ENCODE assay signal across 8 cellular contexts in genomic region chr18:48896875-48897511, GRCh38. TPM values are rescaled to one million over a fixed set of nuclear protein-coding genes. Genes with fewer than 3 reads are reported as not detected.
DNase-seq lines count a peak whose midpoint lies in the region; ATAC-seq and TF ChIP-seq lines count a peak whose summit lies in the region.

No MANE protein-coding gene starts in this region.

- peaks cover 6% of the 10 kb centered on the region; the same call in 1 of the 2 replicates for H3K9me3 ChIP-seq in OCI-LY3 (ENCODE audit: insufficient read depth, low read length)

- no peak overlapping the region for H3K4me3 ChIP-seq in OCI-LY3 (ENCODE audit: low read length)
- H3K4me3 ChIP-seq in dorsolateral prefrontal cortex, result no peak overlapping the region

- no peaks in the 10 kb centered on the region for H3K27me3 ChIP-seq in OCI-LY3 (ENCODE audit: low read depth, low read length)
- no peaks in the 10 kb centered on the region for H3K27me3 ChIP-seq in dorsolateral prefrontal cortex

- peak; percentile 48 for TF ChIP-seq CTCF in OCI-LY3 (IDR thresholded peaks at IDR 0.05; ENCODE audit: low read depth, low read length)
- TF ChIP-seq CTCF in dorsolateral prefrontal cortex (IDR thresholded peaks at IDR 0.05 in 54 of 56, conservative IDR thresholded peaks at IDR 0.05 in 2 of 56; ENCODE audit: low read depth in 1 of 56, partially characterized antibody in 56 of 56), result peak in 9 of 56 donors; percentile 1 to 26 (median 14)

- peak overlapping the region; percentile 12; the same call in 1 of the 2 replicates for H3K9ac ChIP-seq in OCI-LY3 (ENCODE audit: low read length)

- H3K4me1 ChIP-seq in OCI-LY3 (ENCODE audit: low read length), result peaks cover 19% of the 10 kb centered on the region

- peak; percentile 67 for ATAC-seq in GM21576 (IDR thresholded peaks at IDR 0.05; ENCODE audit: unreplicated experiment)
- ATAC-seq in GM19452 (IDR thresholded peaks at IDR 0.05; ENCODE audit: unreplicated experiment), result no peak
- ATAC-seq in GM18873 (IDR thresholded peaks at IDR 0.05; ENCODE audit: low FRiP score, unreplicated experiment), result no peak

- no peaks in the 10 kb centered on the region for H3K36me3 ChIP-seq in OCI-LY3 (replicated peaks; ENCODE audit: low read depth, low read length)

- H3K27ac ChIP-seq in OCI-LY3 (ENCODE audit: low read length), result peak overlapping the region; percentile 0; the same call in 1 of the 2 replicates
- peak overlapping the region in 45 of 59 donors; percentile 1 to 75 (median 41) for H3K27ac ChIP-seq in dorsolateral prefrontal cortex

- H3K79me2 ChIP-seq in OCI-LY3 (ENCODE audit: low read length), result no peaks in the 10 kb centered on the region

- no peaks in the 10 kb centered on the region for H4K20me1 ChIP-seq in OCI-LY3 (ENCODE audit: insufficient read depth, low read length)

- peak overlapping the region; percentile 89 for H2AFZ ChIP-seq in OCI-LY3 (ENCODE audit: low read depth, low read length)

- H3K4me2 ChIP-seq in OCI-LY3 (ENCODE audit: low read length), result peak overlapping the region; percentile 39

- DNase-seq in EH (ENCODE audit: low read depth) (peak; percentile 45), dorsolateral prefrontal cortex (peak in 3 of 10 donors; percentile 25 to 57 (median 55)), myocyte (ENCODE audit: low read depth) (peak; percentile 46)
- no peak for DNase-seq in effector CD4-positive, alpha-beta T cell

- intact Hi-C loops in dorsolateral prefrontal cortex (cut with DNase I), result no loop called here

RNA-seq across cellular contexts. Expression of gene SMAD7, which starts 53.8 kb away (rescaled TPM):
- total RNA-seq in dorsolateral prefrontal cortex (10 to 100 TPM; 14.2 to 34.2 (median 23.6) TPM), myocyte (2.7 and 3.0 TPM in 2 replicates)
- 24.2 TPM for polyA plus RNA-seq in myocyte (2012)
